ENCODE assay signal across 32 cellular contexts in the genomic region with DNA sequence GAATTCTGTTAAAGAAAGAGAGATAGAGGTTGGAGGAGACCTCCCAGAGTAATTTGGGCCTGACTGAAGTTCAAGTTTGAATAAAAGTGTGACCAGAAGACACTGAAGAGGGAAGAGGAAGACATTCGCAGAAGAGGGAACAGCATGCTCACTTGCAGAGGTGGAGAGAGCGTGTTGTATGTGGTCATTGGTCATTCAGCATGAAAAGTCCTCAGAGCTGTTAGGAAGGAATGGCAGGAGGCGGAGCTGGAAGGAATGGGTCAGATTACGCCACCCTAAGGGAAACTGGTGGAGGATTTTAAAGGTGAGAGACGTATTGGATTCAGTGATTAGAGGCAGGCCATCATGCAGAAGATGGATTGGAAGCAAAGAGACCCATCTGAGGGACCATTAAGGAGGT. TPM values are rescaled to one million over a fixed set of nuclear protein-coding genes. Genes with fewer than 3 reads are reported as not detected.
A peak's percentile ranks its signal among the peaks of the same experiment; 100 is the strongest.
DNase-seq lines count a peak whose midpoint lies in the region; ATAC-seq, FAIRE-seq and TF ChIP-seq lines count a peak whose summit lies in the region.
"Had no signal": no experiment of that assay in that cellular context is flagged by ENCODE, and none has a peak within 500 bp of the region (broad histone marks: within the 10 kb centered on the region; RNA-seq: fewer than 3 reads in every experiment).

No MANE protein-coding gene starts in this region.

- peaks cover 14% of the 10 kb centered on the region for H3K4me1 Mint-ChIP-seq in memory B cell
- H3K4me1 Mint-ChIP-seq in activated CD4-positive, alpha-beta T cell treated with anti-CD3 and anti-CD28 coated beads, Interleukin-2, amount 10 ng/mL, durations not matched to agents 7 days and 5 days, result no peaks in the 10 kb centered on the region
- H3K4me1 Mint-ChIP-seq: immature natural killer cell had no signal

- ATAC-seq in memory B cell (ENCODE audit: low read depth) (no peak), HG03457 (IDR thresholded peaks at IDR 0.05; ENCODE audit: unreplicated experiment) (no peak)
- ATAC-seq: effector memory CD8-positive, alpha-beta T cell; heart left ventricle; left ventricle myocardium superior; natural killer cell treated with Interleukin-12 subunit alpha and Interleukin-12 subunit beta and Interleukin-15 and Interleukin-18, amount 100 ng/mL, for 72 hours; pancreas had no signal

- CTCF ChIA-PET in HEK293T (lab: Yijun Ruan, JAX), result no interaction called here
- CTCF ChIA-PET in activated CD4-positive, alpha-beta T cell treated with anti-CD3 and anti-CD28 coated beads, Interleukin-2, amount 10 ng/mL, durations not matched to agents 7 days and 5 days (lab: Charles Lee), result interaction anchor here (1.5 kb wide), 1 partner anchor 20 kb away, joined by 3 read pairs; no protein-coding TSS in a partner anchor

- DNase-seq in EH (ENCODE audit: low read depth), result peak; percentile 2
- DNase-seq in HEK293T (ENCODE audit: extremely low spot score), result peak; percentile 10
- peak; percentile 2 for DNase-seq in bronchial epithelial cell (ENCODE audit: low read depth)
- no peak for DNase-seq in memory B cell (ENCODE audit: low spot score in 2 of 2)
- no peak for DNase-seq in DMS79 (lab: John Stamatoyannopoulos, UW)
- no peak for DNase-seq in effector CD8-positive, alpha-beta T cell (lab: John Stamatoyannopoulos, UW)
- no peak for DNase-seq in activated CD4-positive, alpha-beta T cell treated with anti-CD3 and anti-CD28 coated beads, Interleukin-2, amount 10 ng/mL, durations not matched to agents 7 days and 5 days
- DNase-seq: ACHN; activated CD4-positive, alpha-beta T cell treated with anti-CD3 and anti-CD28 coated beads for 1 hour; activated T-cell treated with anti-CD3 and anti-CD28 coated beads for 4 hours; aorta; colonic mucosa; DMS53; effector memory CD8-positive, alpha-beta T cell; heart left ventricle; immature natural killer cell; left ventricle myocardium superior; NCI-H1105 treated with DMSO at 0.1 percent for 48 hours; NCI-H1930; NCI-H774; pancreas; spleen; stimulated activated CD4-positive, alpha-beta T cell treated with anti-CD3 and anti-CD28 coated beads, Interleukin-2, amount 100 ng/mL, for 48 hours had no signal

- peak overlapping the region; percentile 1 for H3K27ac Mint-ChIP-seq in memory B cell
- no peak overlapping the region for H3K27ac Mint-ChIP-seq in activated CD4-positive, alpha-beta T cell treated with anti-CD3 and anti-CD28 coated beads, Interleukin-2, amount 10 ng/mL, durations not matched to agents 7 days and 5 days
- H3K27ac Mint-ChIP-seq: activated naive CD8-positive, alpha-beta T cell; effector memory CD8-positive, alpha-beta T cell; immature natural killer cell; natural killer cell treated with Interleukin-12 subunit alpha and Interleukin-12 subunit beta and Interleukin-15 and Interleukin-18, amount 100 ng/mL, for 72 hours; type B pancreatic cell had no signal

- FAIRE-seq in bronchial epithelial cell (lab: Jason Lieb, UNC), result peak; percentile 18
- FAIRE-seq: GM18507, pancreas had no signal

- H3K4me3 Mint-ChIP-seq in memory B cell, result no peak overlapping the region
- no peak overlapping the region for H3K4me3 Mint-ChIP-seq in activated CD4-positive, alpha-beta T cell treated with anti-CD3 and anti-CD28 coated beads, Interleukin-2, amount 10 ng/mL, durations not matched to agents 7 days and 5 days
- H3K4me3 Mint-ChIP-seq: activated naive CD8-positive, alpha-beta T cell; effector memory CD8-positive, alpha-beta T cell; immature natural killer cell; natural killer cell treated with Interleukin-12 subunit alpha and Interleukin-12 subunit beta and Interleukin-15 and Interleukin-18, amount 100 ng/mL, for 72 hours; type B pancreatic cell had no signal

- no peaks in the 10 kb centered on the region for H3K27me3 ChIP-seq in bronchial epithelial cell (ENCODE audit: control insufficient read depth, insufficient read depth, low read length)
- H3K27me3 ChIP-seq: BLaER1 treated with 17β-estradiol and CSF1 and Interleukin-3, amounts not matched to agents 10 nM and 100 nM; cardiac muscle cell; colonic mucosa; heart left ventricle; pancreas; right atrium auricular region; spleen had no signal

- no peaks in the 10 kb centered on the region for H3K36me3 Mint-ChIP-seq in memory B cell
- H3K36me3 Mint-ChIP-seq in activated CD4-positive, alpha-beta T cell treated with anti-CD3 and anti-CD28 coated beads, Interleukin-2, amount 10 ng/mL, durations not matched to agents 7 days and 5 days (ENCODE audit: low read depth), result no peaks in the 10 kb centered on the region
- H3K36me3 Mint-ChIP-seq: activated naive CD8-positive, alpha-beta T cell; immature natural killer cell; natural killer cell treated with Interleukin-12 subunit alpha and Interleukin-12 subunit beta and Interleukin-15 and Interleukin-18, amount 100 ng/mL, for 72 hours; type B pancreatic cell had no signal

- no peak overlapping the region for H3K4me3 ChIP-seq in bronchial epithelial cell (ENCODE audit: low read depth, low read length)
- H3K4me3 ChIP-seq: BLaER1 treated with 17β-estradiol and CSF1 and Interleukin-3, amounts not matched to agents 10 nM and 100 nM; cardiac muscle cell; colonic mucosa; heart left ventricle; pancreas; right atrium auricular region; SK-N-MC; spleen had no signal

- POLR2A ChIA-PET in HEK293T (lab: Yijun Ruan, JAX), result no interaction called here
- POLR2A ChIA-PET in activated CD4-positive, alpha-beta T cell treated with anti-CD3 and anti-CD28 coated beads, Interleukin-2, amount 10 ng/mL, durations not matched to agents 7 days and 5 days (lab: Charles Lee), result no interaction called here

- TF ChIP-seq CTCF in bronchial epithelial cell (IDR thresholded peaks at IDR 0.05; ENCODE audit: insufficient read depth, low read length, severe bottlenecking), result no peak

- no peaks in the 10 kb centered on the region for H3K9me3 Mint-ChIP-seq in memory B cell
- no peaks in the 10 kb centered on the region for H3K9me3 Mint-ChIP-seq in activated CD4-positive, alpha-beta T cell treated with anti-CD3 and anti-CD28 coated beads, Interleukin-2, amount 10 ng/mL, durations not matched to agents 7 days and 5 days
- H3K9me3 Mint-ChIP-seq: effector memory CD8-positive, alpha-beta T cell; immature natural killer cell; natural killer cell treated with Interleukin-12 subunit alpha and Interleukin-12 subunit beta and Interleukin-15 and Interleukin-18, amount 100 ng/mL, for 72 hours; type B pancreatic cell had no signal

- no peaks in the 10 kb centered on the region for H3K36me3 ChIP-seq in bronchial epithelial cell (ENCODE audit: control insufficient read depth, insufficient read depth, low read length)
- H3K36me3 ChIP-seq: BLaER1 treated with 17β-estradiol and CSF1 and Interleukin-3, amounts not matched to agents 10 nM and 100 nM; cardiac muscle cell; colonic mucosa; heart left ventricle; pancreas; right atrium auricular region; spleen had no signal

- no peaks in the 10 kb centered on the region for H3K27me3 Mint-ChIP-seq in memory B cell
- no peaks in the 10 kb centered on the region for H3K27me3 Mint-ChIP-seq in activated CD4-positive, alpha-beta T cell treated with anti-CD3 and anti-CD28 coated beads, Interleukin-2, amount 10 ng/mL, durations not matched to agents 7 days and 5 days
- H3K27me3 Mint-ChIP-seq: activated naive CD8-positive, alpha-beta T cell; effector memory CD8-positive, alpha-beta T cell had no signal

TF ChIP-seq in HEK293T, 16 proteins besides CTCF, POLR2A, EP300 and RAD21:
- TF ChIP-seq HDGF (IDR thresholded peaks at IDR 0.05; ENCODE audit: borderline replicate concordance) (no peak), FOXK2 (IDR thresholded peaks at IDR 0.05) (no peak), BHLHE40 (IDR thresholded peaks at IDR 0.05; ENCODE audit: borderline replicate concordance) (no peak), ZNF384 (IDR thresholded peaks at IDR 0.05) (no peak), SP1 (IDR thresholded peaks at IDR 0.05) (no peak), LEF1 (IDR thresholded peaks at IDR 0.05; ENCODE audit: borderline replicate concordance) (no peak), FOXA1 (IDR thresholded peaks at IDR 0.05) (no peak), SUZ12 (IDR thresholded peaks at IDR 0.05) (no peak), ARNT (IDR thresholded peaks at IDR 0.05) (no peak), L3MBTL2 (conservative IDR thresholded peaks at IDR 0.05) (no peak)
- TF ChIP-seq, protein P1, sequence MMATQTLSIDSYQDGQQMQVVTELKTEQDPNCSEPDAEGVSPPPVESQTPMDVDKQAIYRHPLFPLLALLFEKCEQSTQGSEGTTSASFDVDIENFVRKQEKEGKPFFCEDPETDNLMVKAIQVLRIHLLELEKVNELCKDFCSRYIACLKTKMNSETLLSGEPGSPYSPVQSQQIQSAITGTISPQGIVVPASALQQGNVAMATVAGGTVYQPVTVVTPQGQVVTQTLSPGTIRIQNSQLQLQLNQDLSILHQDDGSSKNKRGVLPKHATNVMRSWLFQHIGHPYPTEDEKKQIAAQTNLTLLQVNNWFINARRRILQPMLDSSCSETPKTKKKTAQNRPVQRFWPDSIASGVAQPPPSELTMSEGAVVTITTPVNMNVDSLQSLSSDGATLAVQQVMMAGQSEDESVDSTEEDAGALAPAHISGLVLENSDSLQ (IDR thresholded peaks at IDR 0.05), result no peak

RNA-seq across cellular contexts. Expression of a gene that starts 41.6 kb away (rescaled TPM):
- 1.1 and 2.9 TPM in 2 replicates for total RNA-seq in bronchial epithelial cell
- total RNA-seq in activated CD4-positive, alpha-beta T cell treated with anti-CD3 and anti-CD28 coated beads, Interleukin-2, amount 10 ng/mL, durations not matched to agents 7 days and 5 days, result under 1 TPM; 0.77 to 0.89 TPM

RNA-seq across cellular contexts. Expression of a gene that starts 41.7 kb away (rescaled TPM):
- total RNA-seq in bronchial epithelial cell, result 77.1 and 90.8 TPM in 2 replicates
- total RNA-seq in activated CD4-positive, alpha-beta T cell treated with anti-CD3 and anti-CD28 coated beads, Interleukin-2, amount 10 ng/mL, durations not matched to agents 7 days and 5 days, result 10 to 100 TPM; 45.3 to 46.7 TPM

Comparison
In these comparisons a context has a peak if more than half of its experiments do, and no peak if none do; other contexts are left out.
1. DNase-seq: peak in EH (single experiment), HEK293T (single experiment) and bronchial epithelial cell (single experiment); none in memory B cell (0 of 2), DMS79 (single experiment), effector CD8-positive, alpha-beta T cell (single experiment) and activated CD4-positive, alpha-beta T cell treated with anti-CD3 and anti-CD28 coated beads, Interleukin-2, amount 10 ng/mL, durations not matched to agents 7 days and 5 days (single experiment).